Comparison of ENCODE assay signal across 9 cellular contexts in the genomic region with DNA sequence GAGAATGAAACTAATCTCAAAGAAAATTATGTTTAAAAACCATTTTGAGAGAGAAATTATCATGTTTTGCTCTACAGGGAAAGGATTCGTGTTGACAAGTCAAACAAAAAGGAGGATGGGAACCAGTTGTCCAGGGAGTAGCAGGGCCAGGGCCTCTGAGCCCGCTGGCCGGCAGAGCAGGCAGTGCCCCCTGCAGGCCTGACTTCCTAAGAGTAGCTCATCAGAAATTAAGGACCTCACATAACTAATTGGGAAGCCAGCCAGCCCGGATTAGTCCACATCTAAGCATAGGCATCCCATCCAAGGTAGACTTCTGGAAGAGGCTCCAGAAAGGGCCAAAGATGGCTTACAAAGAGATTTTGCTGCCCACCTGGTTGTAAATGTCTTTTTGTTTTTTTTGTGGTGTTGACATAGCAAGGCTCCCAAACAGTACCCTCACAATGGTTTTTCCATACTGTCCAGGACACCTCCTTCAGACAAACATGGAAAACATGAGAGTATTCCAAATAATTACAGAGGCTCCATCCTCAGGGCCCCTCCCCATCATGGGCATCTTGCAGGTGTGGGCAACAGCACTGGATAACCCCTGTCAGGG.
DNase-seq lines count a peak whose midpoint lies in the region; ATAC-seq and TF ChIP-seq lines count a peak whose summit lies in the region.
"Had no signal": no experiment of that assay in that cellular context is flagged by ENCODE, and none has a peak within 500 bp of the region (broad histone marks: within the 10 kb centered on the region; RNA-seq: fewer than 3 reads in every experiment).

No MANE protein-coding gene starts in this region.

- TF ChIP-seq POLR2A in testis (IDR thresholded peaks at IDR 0.05): no peak

- H3K36me3 ChIP-seq in testis (ENCODE audit: low read depth, missing control alignments): no peaks in the 10 kb centered on the region

- TF ChIP-seq CTCF in testis (IDR thresholded peaks at IDR 0.05): peak in 2 of 3 experiments; percentile 17 to 34

- H3K9me3 ChIP-seq in testis: no peaks in the 10 kb centered on the region

- H3K4me1 ChIP-seq in testis: peaks cover 9% of the 10 kb centered on the region

- H3K4me3 ChIP-seq in testis: no peak overlapping the region
- H3K4me3 ChIP-seq: SK-N-MC had no signal

- no peaks in the 10 kb centered on the region for H3K27me3 ChIP-seq in testis

- peak; percentile 64 for DNase-seq in ELR (ENCODE audit: low read depth)
- peak; percentile 42 for DNase-seq in HuH-7 (ENCODE audit: low spot score)
- peak in 3 of 5 donors; percentile 4 to 14 (median 6) for DNase-seq in T-helper 1 cell
- peak; percentile 11 for DNase-seq in cerebellar cortex (ENCODE audit: low spot score)
- peak; percentile 53 for DNase-seq in left kidney (ENCODE audit: low read depth, low spot score)
- DNase-seq in testis: peak; percentile 67
- DNase-seq in putamen (ENCODE audit: low spot score): no peak

- intact Hi-C loops in testis (cut with DNase I; ENCODE audit: low total_unique reads): no loop called here

- 44 to 56% methylated on average over 4 of the region's 4 CpGs for WGBS in testis, 2 donors

- ATAC-seq in HG03469 (IDR thresholded peaks at IDR 0.05; ENCODE audit: unreplicated experiment): no peak

- H3K27ac ChIP-seq in testis: no peak overlapping the region
- H3K27ac ChIP-seq: SK-N-MC had no signal
